ENCODE assay signal across 8 cellular contexts in the genomic region with DNA sequence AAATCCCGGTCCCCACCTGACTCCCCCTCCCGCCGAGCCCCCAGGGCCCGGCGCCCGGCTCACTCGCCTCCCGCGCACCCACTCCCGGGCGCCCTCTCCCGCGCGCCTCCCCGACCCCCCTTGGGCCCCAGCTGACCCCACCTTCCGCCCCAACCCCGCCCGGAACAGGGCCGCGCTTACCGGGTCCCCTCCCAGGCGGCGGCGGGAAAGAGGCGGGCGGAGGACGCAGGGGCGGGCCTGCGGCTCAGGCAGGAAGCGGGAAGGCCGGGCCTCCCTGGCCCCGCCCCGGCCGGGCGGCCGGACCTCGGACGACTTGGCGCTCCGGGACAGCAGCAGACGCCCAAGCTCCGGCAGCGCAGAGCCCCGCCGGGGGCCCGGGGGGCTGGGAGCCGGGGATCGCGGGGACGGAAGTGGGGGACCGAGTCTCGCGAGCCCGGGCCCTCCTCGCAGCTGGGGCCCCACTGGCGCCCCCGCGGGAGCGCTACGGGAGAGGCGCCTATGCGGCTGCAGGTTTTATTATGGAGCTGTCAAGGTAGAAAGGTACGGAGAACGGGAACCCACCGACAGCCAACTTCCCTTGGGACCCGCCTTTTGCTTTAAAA. TPM values are rescaled to one million over a fixed set of nuclear protein-coding genes. Genes with fewer than 3 reads are reported as not detected.
DNase-seq lines count a peak whose midpoint lies in the region; ATAC-seq, FAIRE-seq and TF ChIP-seq lines count a peak whose summit lies in the region.

A gene (minus strand): TSS at position 212 of the 602 bp plus-strand sequence. CDS start 15,905 bp downstream, outside the sequence.

- FAIRE-seq in keratinocyte (lab: Jason Lieb, UNC), result no peak

- H3K4me1 Mint-ChIP-seq in central memory CD8-positive, alpha-beta T cell, result peaks cover 19% of the 10 kb centered on the region

- H3K4me3 Mint-ChIP-seq in central memory CD8-positive, alpha-beta T cell, result peak within 1 kb of the TSS; percentile 91

- peak within 1 kb of the TSS; percentile 61 to 76 (median 64) for H3K4me3 ChIP-seq in keratinocyte (ENCODE audit: control insufficient read depth in 2 of 3, extremely low read depth in 1 of 3, insufficient read depth in 2 of 3, low read depth in 1 of 3, low read length in 3 of 3)

- DNase-seq in AG09319 (ENCODE audit: extremely low read depth, low read depth), result peak; percentile 47
- peak; percentile 83 for DNase-seq in NCI-H2227 (lab: John Stamatoyannopoulos, UW; ENCODE audit: unreplicated experiment)
- DNase-seq in activated CD4-positive, CD25-positive, alpha-beta regulatory T cell treated with anti-CD3 and anti-CD28 coated beads, Interleukin-2, amount 50 U/mL, for 16 hours (ENCODE audit: low read depth, low spot score), result peak; percentile 71
- DNase-seq in central memory CD8-positive, alpha-beta T cell (ENCODE audit: low spot score in 2 of 2), result peak; percentile 66 to 67
- DNase-seq in keratinocyte (ENCODE audit: low read depth, low spot score), result peak; percentile 30
- peak; percentile 72 to 87 (median 82) for DNase-seq in stimulated activated CD4-positive, alpha-beta T cell treated with anti-CD3 and anti-CD28 coated beads, Interleukin-12 subunit alpha, Interleukin-12 subunit beta, amount 100 ng/mL, for 48 hours (ENCODE audit: low read depth in 2 of 3, low spot score in 1 of 3)

- no peaks in the 10 kb centered on the region for H3K27me3 Mint-ChIP-seq in central memory CD8-positive, alpha-beta T cell

- TF ChIP-seq CTCF in AG09319 (IDR thresholded peaks at IDR 0.05; ENCODE audit: low read depth, low read length), result peak; percentile 46
- peak; percentile 44 to 61 (median 47) for TF ChIP-seq CTCF in keratinocyte (optimal IDR thresholded peaks at IDR 0.05 in 1 of 3, IDR thresholded peaks at IDR 0.05 in 1 of 3, conservative IDR thresholded peaks at IDR 0.05 in 1 of 3; ENCODE audit: extremely low read depth in 1 of 3, insufficient read depth in 2 of 3, low read length in 3 of 3)

- H3K9me3 ChIP-seq in keratinocyte (ENCODE audit: control insufficient read depth, low read depth, low read length), result no peaks in the 10 kb centered on the region

- peak within 1 kb of the TSS; percentile 93 for H3K27ac Mint-ChIP-seq in central memory CD8-positive, alpha-beta T cell (ENCODE audit: low read depth)

- no peaks in the 10 kb centered on the region for H4K20me1 ChIP-seq in keratinocyte (ENCODE audit: control insufficient read depth, extremely low read depth, insufficient read depth, low read length)

- peak within 1 kb of the TSS; percentile 64 for H3K27ac ChIP-seq in keratinocyte (ENCODE audit: control insufficient read depth, insufficient read depth, low read length)

- H3K4me1 ChIP-seq in keratinocyte (ENCODE audit: control insufficient read depth, extremely low read depth, insufficient read depth, low read length), result peaks cover 19% of the 10 kb centered on the region

- H3K36me3 ChIP-seq in keratinocyte (ENCODE audit: control insufficient read depth in 2 of 2, extremely low read depth in 1 of 2, insufficient read depth in 2 of 2, low read length in 2 of 2), result no peaks in the 10 kb centered on the region

- H3K9me3 Mint-ChIP-seq in central memory CD8-positive, alpha-beta T cell, result no peaks in the 10 kb centered on the region

- H3K9ac ChIP-seq in keratinocyte (ENCODE audit: control insufficient read depth, extremely low read depth, insufficient read depth, low read length), result peak within 1 kb of the TSS; percentile 78

- peaks cover 10% of the 10 kb centered on the region for H3K36me3 Mint-ChIP-seq in central memory CD8-positive, alpha-beta T cell (ENCODE audit: insufficient read depth)

- no peaks in the 10 kb centered on the region for H3K27me3 ChIP-seq in keratinocyte (ENCODE audit: control insufficient read depth, extremely low read depth, insufficient read depth, low read length)

- H2AFZ ChIP-seq in keratinocyte (ENCODE audit: control insufficient read depth, low read length), result peak within 1 kb of the TSS; percentile 57

- no peaks in the 10 kb centered on the region for H3K9me1 ChIP-seq in keratinocyte (ENCODE audit: control insufficient read depth, extremely low read depth, insufficient read depth, low read length)

- H3K79me2 ChIP-seq in keratinocyte (ENCODE audit: control insufficient read depth, insufficient read depth, low read length), result no peaks in the 10 kb centered on the region

- ATAC-seq in GM18909 (IDR thresholded peaks at IDR 0.05; ENCODE audit: poor library complexity, unreplicated experiment), result peak; percentile 95
- peak; percentile 91 for ATAC-seq in HG03139 (IDR thresholded peaks at IDR 0.05; ENCODE audit: unreplicated experiment)
- peak; percentile 86 for ATAC-seq in central memory CD8-positive, alpha-beta T cell (replicated peaks; ENCODE audit: extremely low read depth, poor library complexity, severe bottlenecking)

- H3K4me2 ChIP-seq in keratinocyte (ENCODE audit: control insufficient read depth, extremely low read depth, insufficient read depth, low read depth, low read length), result peak within 1 kb of the TSS; percentile 91

- dilution Hi-C loops in keratinocyte (cut with MboI; ENCODE audit: extremely low pct_ligation_motif_present, low sequenced_read_pairs), result no loop called here

RNA-seq across cellular contexts. Expression of the gene that starts here (rescaled TPM):
- polyA plus RNA-seq in keratinocyte, result 30.2 to 39.8 TPM (median 39.5 TPM) in 3 replicates
- polyA plus RNA-seq in keratinocyte (2011; ENCODE audit: low read depth), result 26.1 TPM
- 30.1 and 31.9 TPM in 2 replicates for polyA plus RNA-seq in keratinocyte (2011; cell fraction: cytosol; rRNA removed)
- polyA plus RNA-seq in keratinocyte (2011; cell fraction: nucleus; rRNA removed), result 50.1 and 50.9 TPM in 2 replicates
- polyA plus RNA-seq in keratinocyte (2012; ENCODE audit: low replicate concordance), result 24.9 and 26.0 TPM in 2 replicates
- polyA minus RNA-seq in keratinocyte, result 32.3 to 49.1 TPM (median 48.1 TPM) in 3 replicates
- polyA minus RNA-seq in keratinocyte (2011; cell fraction: cytosol; rRNA and poly(A)+ RNA removed), result 38.0 TPM
- 36.6 and 36.8 TPM in 2 replicates for polyA minus RNA-seq in keratinocyte (2011; cell fraction: nucleus; rRNA and poly(A)+ RNA removed)

Comparison
In these comparisons a context has a peak if more than half of its experiments do, and no peak if none do; other contexts are left out.
1. Peak in every context shown above with its lines: DNase-seq, ATAC-seq, H3K4me3 ChIP-seq and H3K27ac ChIP-seq.
2. DNase-seq: peak in every context shown above with its lines; median percentile 83 in NCI-H2227; 82 in stimulated activated CD4-positive, alpha-beta T cell treated with anti-CD3 and anti-CD28 coated beads, Interleukin-12 subunit alpha, Interleukin-12 subunit beta, amount 100 ng/mL, for 48 hours; 71 in activated CD4-positive, CD25-positive, alpha-beta regulatory T cell treated with anti-CD3 and anti-CD28 coated beads, Interleukin-2, amount 50 U/mL, for 16 hours; 66 in central memory CD8-positive, alpha-beta T cell; 47 in AG09319; 30 in keratinocyte.